In genomic region chr22:48517039-48518030, GRCh38 we compare ENCODE assay signal across 15 cellular contexts.
DNase-seq lines count a peak whose midpoint lies in the region; ATAC-seq and TF ChIP-seq lines count a peak whose summit lies in the region.
"Had no signal": no experiment of that assay in that cellular context is flagged by ENCODE, and none has a peak within 500 bp of the region (broad histone marks: within the 10 kb centered on the region; RNA-seq: fewer than 3 reads in every experiment).

No MANE protein-coding gene starts in this region.

- H3K4me3 ChIP-seq in GM12864 (ENCODE audit: low read depth, low read length) = no peak overlapping the region
- no peak overlapping the region for H3K4me3 ChIP-seq in aorta (ENCODE audit: low read length in 2 of 2)
- H3K4me3 ChIP-seq: right lobe of liver had no signal

- peak; percentile 12 for TF ChIP-seq CTCF in GM12864 (IDR thresholded peaks at IDR 0.05; ENCODE audit: low read depth, low read length, missing control alignments)

- no peaks in the 10 kb centered on the region for H3K9me3 ChIP-seq in aorta (ENCODE audit: control insufficient read depth, low read length)
- H3K9me3 ChIP-seq: right lobe of liver had no signal

- no peak for ATAC-seq in HG03571 (IDR thresholded peaks at IDR 0.05; ENCODE audit: unreplicated experiment)
- ATAC-seq in aorta (ENCODE audit: low FRiP score) = no peak
- ATAC-seq: activated T-helper 17 cell treated with anti-CD3 and anti-CD28 coated beads, Interleukin-2, amount 50 U/mL, for 72 hours had no signal

- no peaks in the 10 kb centered on the region for H3K4me1 ChIP-seq in aorta (ENCODE audit: control insufficient read depth in 1 of 2, insufficient read depth in 2 of 2, low read length in 2 of 2)
- H3K4me1 ChIP-seq: right lobe of liver had no signal

- no peaks in the 10 kb centered on the region for H3K27me3 ChIP-seq in aorta (ENCODE audit: control insufficient read depth in 1 of 2, insufficient read depth in 2 of 2, low read length in 1 of 2)
- H3K27me3 ChIP-seq: right lobe of liver had no signal

- WGBS in aorta, 2 donors = 65 to 66% methylated on average over 34 to 35 of the region's 35 CpGs

- peak overlapping the region; percentile 50 for H3K27ac ChIP-seq in angular gyrus (ENCODE audit: low read depth, low read length)
- H3K27ac ChIP-seq in aorta (ENCODE audit: low read depth in 1 of 2, low read length in 2 of 2) = no peak overlapping the region
- H3K27ac ChIP-seq: right lobe of liver had no signal

- intact Hi-C loops in aorta (cut with DNase I) = no loop called here

- no peaks in the 10 kb centered on the region for H3K36me3 ChIP-seq in aorta (ENCODE audit: control insufficient read depth in 1 of 2, insufficient read depth in 2 of 2, low read length in 1 of 2)
- H3K36me3 ChIP-seq: right lobe of liver had no signal

- DNase-seq in GM12864 (ENCODE audit: low read depth) (no peak), iPS-NIHi11 (ENCODE audit: low spot score) (peak; percentile 59), retina (peak; percentile 86), DMS 273 treated with DMSO at 0.1 percent for 48 hours (lab: John Stamatoyannopoulos, UW) (no peak), aorta (no peak), T1000 (lab: John Stamatoyannopoulos, UW) (no peak)
- DNase-seq: activated CD4-positive, alpha-beta T cell treated with anti-CD3 and anti-CD28 coated beads, Interleukin-2, amount 10 ng/mL, durations not matched to agents 7 days and 5 days; CD4-positive, CD25-positive, alpha-beta regulatory T cell; KBM-7; NCI-H2081; right lobe of liver; T-helper 2 cell had no signal

Comparison
In these comparisons a context has a peak if more than half of its experiments do, and no peak if none do; other contexts are left out.
1. DNase-seq: peak in iPS-NIHi11 (single experiment) and retina (single experiment); none in GM12864 (single experiment), DMS 273 treated with DMSO at 0.1 percent for 48 hours (single experiment), aorta (0 of 2) and T1000 (single experiment).